ENCODE assay signal across 22 cellular contexts in genomic region chr6:17457405-17457804, GRCh38.
"Had no signal": no experiment of that assay in that cellular context is flagged by ENCODE, and none has a peak within 500 bp of the region (broad histone marks: within the 10 kb centered on the region; RNA-seq: fewer than 3 reads in every experiment).

No MANE protein-coding gene starts in this region.

- H3K36me3 ChIP-seq: colonic mucosa, esophagus squamous epithelium, neutrophil, pancreas, suprapubic skin, thyroid gland, vagina had no signal

- H3K4me3 ChIP-seq: colonic mucosa, esophagus squamous epithelium, lung, pancreas, smooth muscle cell, suprapubic skin, thyroid gland, vagina had no signal

- DNase-seq: colonic mucosa; effector CD8-positive, alpha-beta T cell; esophagus squamous epithelium; left ventricle myocardium superior; natural killer cell; pancreas; stimulated activated CD4-positive, alpha-beta T cell treated with anti-CD3 and anti-CD28 coated beads, Interleukin-12 subunit alpha, Interleukin-12 subunit beta, amount 100 ng/mL, for 4 hours; stimulated activated CD4-positive, alpha-beta T cell treated with anti-CD3 and anti-CD28 coated beads, Interleukin-1b, Interleukin-23, amount 100 ng/mL, for 48 hours; stimulated activated CD4-positive, alpha-beta T cell treated with anti-CD3 and anti-CD28 coated beads, Interleukin-4, amount 100 ng/mL, for 1 hour; stimulated activated CD8-positive, alpha-beta memory T cell treated with anti-CD3 and anti-CD28 coated beads, Interleukin-4, amount 100 ng/mL, for 48 hours; stimulated activated naive CD4-positive, alpha-beta T cell; stimulated activated naive CD8-positive, alpha-beta T cell treated with anti-CD3 and anti-CD28 coated beads, Interleukin-15, amount 100 ng/mL, for 72 hours; thyroid gland; trophoblast cell had no signal

- FAIRE-seq: endothelial cell of umbilical vein, keratinocyte, pancreas had no signal

- H3K9me3 ChIP-seq: colonic mucosa, esophagus squamous epithelium, neutrophil, pancreas, suprapubic skin, thyroid gland, vagina had no signal

- H3K27ac ChIP-seq: colonic mucosa, esophagus squamous epithelium, neutrophil, pancreas, suprapubic skin, thyroid gland, vagina had no signal

- H3K27me3 ChIP-seq: colonic mucosa, esophagus squamous epithelium, pancreas, suprapubic skin, thyroid gland, vagina had no signal

- H3K4me1 ChIP-seq: colonic mucosa, esophagus squamous epithelium, pancreas, suprapubic skin, vagina had no signal

- H3K4me2 ChIP-seq: smooth muscle cell had no signal

- ATAC-seq: left ventricle myocardium superior; natural killer cell; pancreas; sciatic nerve; stimulated activated naive CD8-positive, alpha-beta T cell treated with anti-CD3 and anti-CD28 coated beads, Interleukin-15, amount 100 ng/mL, for 72 hours had no signal
